In the genomic region with DNA sequence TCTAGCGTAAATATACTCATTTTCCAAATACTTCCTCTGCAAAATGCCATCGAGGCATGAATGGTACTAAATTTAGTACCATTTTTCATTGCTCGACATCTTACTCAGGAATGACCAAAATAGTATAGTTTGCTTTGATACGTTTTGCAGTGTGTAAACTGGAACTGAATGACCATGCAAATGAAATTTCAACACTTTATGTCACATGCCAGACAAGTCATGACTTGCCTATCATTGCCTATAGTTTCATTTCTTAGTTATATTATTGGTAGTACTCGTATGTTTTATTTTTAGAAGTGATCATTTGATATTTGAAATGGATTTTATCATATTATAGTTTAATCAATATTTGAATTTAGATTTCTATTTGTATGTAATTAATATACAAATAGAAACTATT, we compare ENCODE assay signal across 1 cellular context.
TF ChIP-seq lines count a peak whose summit lies in the region.

No MANE protein-coding gene starts in this region.

TF ChIP-seq in endothelial cell of umbilical vein, 7 proteins besides CTCF, POLR2A, EP300 and RAD21:
- TF ChIP-seq MAX (IDR thresholded peaks at IDR 0.05; ENCODE audit: insufficient read depth, insufficient read length) (no peak), EZH2 (IDR thresholded peaks at IDR 0.05; ENCODE audit: borderline replicate concordance, low read depth, low read length, severe bottlenecking) (no peak), JUN (IDR thresholded peaks at IDR 0.05; ENCODE audit: borderline replicate concordance, insufficient read depth, insufficient read length, low read depth) (no peak), MYC (IDR thresholded peaks at IDR 0.05; ENCODE audit: low read depth, low read length) (no peak), POLR2AphosphoS5 (IDR thresholded peaks at IDR 0.05; ENCODE audit: insufficient read depth, low read depth, low read length) (no peak), FOS (IDR thresholded peaks at IDR 0.05; ENCODE audit: borderline replicate concordance, insufficient read depth, low read length) (no peak), GATA2 (IDR thresholded peaks at IDR 0.05; ENCODE audit: insufficient read depth, insufficient read length, low read depth, low read length) (no peak)
